12 cellular contexts compared by ENCODE assay signal in genomic region chr12:113252494-113252893, GRCh38.
"Had no signal": no experiment of that assay in that cellular context is flagged by ENCODE, and none has a peak within 500 bp of the region (broad histone marks: within the 10 kb centered on the region; RNA-seq: fewer than 3 reads in every experiment).

No MANE protein-coding gene starts in this region.

- H3K36me3 ChIP-seq: colonic mucosa, neural progenitor cell had no signal

- H3K9ac ChIP-seq: neural progenitor cell, parathyroid adenoma had no signal

- H3K4me1 ChIP-seq: colonic mucosa had no signal

- H3K4me2 ChIP-seq: neural progenitor cell, smooth muscle cell had no signal

- H2AFZ ChIP-seq: neural progenitor cell, parathyroid adenoma had no signal

- H3K27me3 ChIP-seq: colonic mucosa, neural progenitor cell, tibial nerve had no signal

- H3K4me3 ChIP-seq: colonic mucosa, neural progenitor cell, smooth muscle cell, tibial nerve had no signal

- ATAC-seq: activated CD8-positive, alpha-beta memory T cell treated with anti-CD3 and anti-CD28 coated beads, Interleukin-2, amount 10 ng/mL, durations not matched to agents 7 days and 5 days; activated naive CD4-positive, alpha-beta T cell treated with anti-CD3 and anti-CD28 coated beads, Interleukin-2, amount 50 U/mL, for 72 hours; stimulated activated effector memory CD8-positive, alpha-beta T cell treated with anti-CD3 and anti-CD28 coated beads, Interleukin-12 subunit alpha, Interleukin-12 subunit beta, amount 100 ng/mL, for 72 hours had no signal

- H3K27ac ChIP-seq: colonic mucosa, neural progenitor cell, parathyroid adenoma, tibial nerve had no signal

- DNase-seq: activated CD8-positive, alpha-beta memory T cell treated with anti-CD3 and anti-CD28 coated beads, Interleukin-2, amount 10 ng/mL, durations not matched to agents 7 days and 5 days; activated effector memory CD4-positive, alpha-beta T cell treated with Interleukin-2 at 50 U/mL for 16 hours; activated T-cell treated with anti-CD3 and anti-CD28 coated beads, Interleukin-2, amount 50 U/mL, for 24 hours; amygdala; colonic mucosa; effector CD4-positive, alpha-beta T cell had no signal

- H3K9me3 ChIP-seq: colonic mucosa had no signal
